ENCODE assay signal across 7 cellular contexts in genomic region chr7:27661776-27662489, GRCh38. TPM values are rescaled to one million over a fixed set of nuclear protein-coding genes. Genes with fewer than 3 reads are reported as not detected.
DNase-seq lines count a peak whose midpoint lies in the region; ATAC-seq and TF ChIP-seq lines count a peak whose summit lies in the region.

No MANE protein-coding gene starts in this region.

- H4K5ac ChIP-seq in IMR-90 (ENCODE audit: low read depth, low read length) (peak overlapping the region; percentile 3; the same call in 1 of the 2 replicates), mesendoderm (ENCODE audit: low read length) (no peak overlapping the region)

- POLR2A ChIA-PET in IMR-90 (lab: Charles Lee; ENCODE audit: unreplicated experiment): no interaction called here
- POLR2A ChIA-PET in activated CD4-positive, alpha-beta memory T cell treated with anti-CD3 and anti-CD28 coated beads for 36 hours (lab: Charles Lee): interaction anchor here (1.3 to 1.9 kb wide), 2 partner anchors 56 to 78 kb away, joined by 3 to 29 read pairs; partner anchors contain the start of gene TAX1BP1

- H2AFZ ChIP-seq in IMR-90 (replicated peaks; ENCODE audit: low read length, poor library complexity): peak overlapping the region; percentile 82

- H3K27me3 ChIP-seq in IMR-90 (ENCODE audit: control insufficient read depth, insufficient read depth, low read length) (no peaks in the 10 kb centered on the region), mesendoderm (ENCODE audit: insufficient read depth, low read length, poor library complexity) (no peaks in the 10 kb centered on the region), testis (no peaks in the 10 kb centered on the region)

- H2BK5ac ChIP-seq in IMR-90 (ENCODE audit: low read depth, low read length, poor library complexity, severe bottlenecking): peak overlapping the region; percentile 65
- H2BK5ac ChIP-seq in mesendoderm (ENCODE audit: low read length): no peak overlapping the region

- CTCF ChIA-PET in IMR-90 (lab: Yijun Ruan, JAX): no interaction called here
- CTCF ChIA-PET in activated CD4-positive, alpha-beta memory T cell treated with anti-CD3 and anti-CD28 coated beads for 36 hours (lab: Charles Lee): interaction anchor here (0.7 to 1.6 kb wide), 5 partner anchors 19 to 452 kb away, joined by 3 to 5 read pairs (median 4); no protein-coding TSS in a partner anchor

- peak; percentile 31 for TF ChIP-seq CTCF in GM13976 (IDR thresholded peaks at IDR 0.05; ENCODE audit: borderline replicate concordance, control extremely low read depth, extremely low read depth, insufficient read depth, missing control alignments)
- 0 out of 2 replicates have a peak, but pooled peaks have one; percentile 1 for TF ChIP-seq CTCF in IMR-90 (conservative IDR thresholded peaks at IDR 0.05; ENCODE audit: low read depth, low read length)
- no peak for TF ChIP-seq CTCF in endothelial cell (IDR thresholded peaks at IDR 0.05; ENCODE audit: unreplicated experiment)
- TF ChIP-seq CTCF in testis (IDR thresholded peaks at IDR 0.05): no peak

- H4K91ac ChIP-seq in IMR-90 (ENCODE audit: insufficient read depth, low read depth, low read length): peak overlapping the region; percentile 37; the same call in 1 of the 2 replicates

- H3K27ac ChIP-seq in IMR-90 (ENCODE audit: insufficient read depth, low read length) (peak overlapping the region; percentile 78), mesendoderm (ENCODE audit: low read depth, low read length) (peak overlapping the region; percentile 25), testis (peak overlapping the region; percentile 95 to 98)

- peak overlapping the region; percentile 5 for H3K18ac ChIP-seq in IMR-90 (ENCODE audit: low read depth, low read length)
- peak overlapping the region; percentile 85 for H3K18ac ChIP-seq in mesendoderm (ENCODE audit: low read length)

- TF ChIP-seq RAD21 in IMR-90 (IDR thresholded peaks at IDR 0.05; ENCODE audit: low read length): no peak

- H2BK20ac ChIP-seq in IMR-90 (ENCODE audit: low read depth, low read length): no peak overlapping the region

- no peaks in the 10 kb centered on the region for H4K20me1 ChIP-seq in IMR-90 (ENCODE audit: insufficient read depth, low read length)

- H3K4me1 Mint-ChIP-seq in activated CD4-positive, alpha-beta memory T cell treated with anti-CD3 and anti-CD28 coated beads for 36 hours (ENCODE audit: low read depth): peaks cover 14% of the 10 kb centered on the region
- peaks cover 4% of the 10 kb centered on the region for H3K4me1 Mint-ChIP-seq in endothelial cell (ENCODE audit: unreplicated experiment)

- H2BK120ac ChIP-seq in IMR-90 (ENCODE audit: low read depth, low read length): peak overlapping the region; percentile 36; the same call in 1 of the 2 replicates
- H2BK120ac ChIP-seq in mesendoderm (ENCODE audit: low read depth, low read length): no peak overlapping the region

- H3K14ac ChIP-seq in IMR-90 (replicated peaks; ENCODE audit: low read depth, low read length): peak overlapping the region; percentile 41

- no peaks in the 10 kb centered on the region for H3K36me3 Mint-ChIP-seq in activated CD4-positive, alpha-beta memory T cell treated with anti-CD3 and anti-CD28 coated beads for 36 hours
- no peaks in the 10 kb centered on the region for H3K36me3 Mint-ChIP-seq in endothelial cell (ENCODE audit: low read depth, unreplicated experiment)

- H2AK5ac ChIP-seq in IMR-90 (ENCODE audit: low read depth, low read length): peak overlapping the region; percentile 17; the same call in 1 of the 2 replicates
- no peak overlapping the region for H2AK5ac ChIP-seq in mesendoderm (ENCODE audit: low read length)

- H3K23ac ChIP-seq in IMR-90 (ENCODE audit: low read depth, low read length) (peak overlapping the region; percentile 63), mesendoderm (ENCODE audit: low read length) (peak overlapping the region; percentile 56)

- DNase-seq in GM13976 (ENCODE audit: low spot score): peak; percentile 47
- DNase-seq in IMR-90: peak; percentile 19
- peak; percentile 41 for DNase-seq in activated CD4-positive, alpha-beta memory T cell treated with anti-CD3 and anti-CD28 coated beads for 36 hours
- DNase-seq in endothelial cell (ENCODE audit: low spot score): no peak
- no peak for DNase-seq in mesendoderm
- peak; percentile 45 for DNase-seq in testis
- no peak for DNase-seq in COR-L47 (lab: John Stamatoyannopoulos, UW)

- H3K79me1 ChIP-seq in IMR-90 (ENCODE audit: low read depth in 1 of 2, low read length in 2 of 2) (peaks cover 23 to 24% of the 10 kb centered on the region in 2 experiments), mesendoderm (ENCODE audit: low read length) (peaks cover 1% of the 10 kb centered on the region)

- no peaks in the 10 kb centered on the region for H3K27me3 Mint-ChIP-seq in activated CD4-positive, alpha-beta memory T cell treated with anti-CD3 and anti-CD28 coated beads for 36 hours
- H3K27me3 Mint-ChIP-seq in endothelial cell (ENCODE audit: unreplicated experiment): no peaks in the 10 kb centered on the region

- H3K4me1 ChIP-seq in IMR-90 (ENCODE audit: control insufficient read depth, insufficient read depth, low read length) (no peaks in the 10 kb centered on the region), mesendoderm (ENCODE audit: control insufficient read depth, low read depth, low read length) (no peaks in the 10 kb centered on the region), testis (peaks cover 8% of the 10 kb centered on the region)

- dilution Hi-C loops in IMR-90 (cut with HindIII; ENCODE audit: low sequenced_read_pairs, unreplicated experiment): no loop called here

- H3K4me3 ChIP-seq in IMR-90 (ENCODE audit: insufficient read depth, low read depth, low read length): peak overlapping the region; percentile 71
- H3K4me3 ChIP-seq in mesendoderm (ENCODE audit: low read length): peak overlapping the region; percentile 81
- peak overlapping the region; percentile 91 to 93 for H3K4me3 ChIP-seq in testis

- no TSS peak for BruUV-seq in IMR-90 (replicated peaks; lab: Mats Ljungman, UMichigan)

- H3K79me2 ChIP-seq in mesendoderm (ENCODE audit: control insufficient read depth, insufficient read depth, low read length): no peaks in the 10 kb centered on the region

- peak overlapping the region; percentile 49 to 71; a peak in 3 of 4 replicates for H4K8ac ChIP-seq in IMR-90 (ENCODE audit: low read depth in 2 of 2, low read length in 2 of 2)
- H4K8ac ChIP-seq in mesendoderm (ENCODE audit: low read depth, low read length): no peak overlapping the region

- no peaks in the 10 kb centered on the region for H3K9me3 Mint-ChIP-seq in activated CD4-positive, alpha-beta memory T cell treated with anti-CD3 and anti-CD28 coated beads for 36 hours
- no peaks in the 10 kb centered on the region for H3K9me3 Mint-ChIP-seq in endothelial cell (ENCODE audit: unreplicated experiment)

- peak overlapping the region; percentile 38 for H2AK9ac ChIP-seq in IMR-90 (replicated peaks; ENCODE audit: low read depth, low read length, poor library complexity)

- ATAC-seq in IMR-90 (ENCODE audit: low read depth): no peak

- H3K4me2 ChIP-seq in IMR-90 (ENCODE audit: low read depth, low read length) (peak overlapping the region; percentile 95), mesendoderm (ENCODE audit: low read length) (peak overlapping the region; percentile 91)

- H3K4me3 Mint-ChIP-seq in activated CD4-positive, alpha-beta memory T cell treated with anti-CD3 and anti-CD28 coated beads for 36 hours: peak overlapping the region; percentile 76
- H3K4me3 Mint-ChIP-seq in endothelial cell (ENCODE audit: unreplicated experiment): peak overlapping the region; percentile 90

- 10% methylated on average over 2 of the region's 18 CpGs; no CpG with 5 or more reads in 1 of the 2 experiments for WGBS in IMR-90 (ENCODE audit: extremely low coverage in 2 of 2, insufficient read length in 1 of 2), 2 experiments
- WGBS in mesendoderm (ENCODE audit: extremely low coverage, insufficient coverage, low lambda C conversion rate): no CpG with 5 or more reads among the region's 18 CpGs
- WGBS in testis, 2 donors: 1 to 2% methylated on average over 10 to 18 of the region's 18 CpGs

- H3K9me3 ChIP-seq in IMR-90 (ENCODE audit: control insufficient read depth, insufficient read depth, low read length) (no peaks in the 10 kb centered on the region), testis (no peaks in the 10 kb centered on the region)

- TF ChIP-seq POLR2A in IMR-90 (IDR thresholded peaks at IDR 0.05; ENCODE audit: low read depth, low read length) (no peak), testis (IDR thresholded peaks at IDR 0.05) (no peak)

- peak overlapping the region; percentile 45 for H3K27ac Mint-ChIP-seq in activated CD4-positive, alpha-beta memory T cell treated with anti-CD3 and anti-CD28 coated beads for 36 hours
- H3K27ac Mint-ChIP-seq in endothelial cell (ENCODE audit: unreplicated experiment): peak overlapping the region; percentile 2

- H3K56ac ChIP-seq in IMR-90 (ENCODE audit: extremely low read depth, insufficient read depth, low read length) (peak overlapping the region; percentile 57), mesendoderm (ENCODE audit: low read length) (peak overlapping the region; percentile 95)

- H3K9me1 ChIP-seq in IMR-90 (ENCODE audit: insufficient read depth, low read length): 0 out of 2 replicates have a peak, but pooled peaks cover 3% of the 10 kb centered on the region

- H3K9ac ChIP-seq in IMR-90 (ENCODE audit: low read depth, low read length) (peak overlapping the region; percentile 87), mesendoderm (ENCODE audit: low read length) (peak overlapping the region; percentile 87)

- H2BK15ac ChIP-seq in IMR-90 (ENCODE audit: low read depth, low read length) (0 out of 3 replicates have a peak overlapping the region, but pooled peaks have one; percentile 28), mesendoderm (replicated peaks; ENCODE audit: low read depth) (no peak overlapping the region)

- H3K4ac ChIP-seq in IMR-90 (ENCODE audit: low read depth, low read length) (peak overlapping the region; percentile 57), mesendoderm (ENCODE audit: low read depth, low read length) (peak overlapping the region; percentile 5)

- intact Hi-C loops in IMR-90 (cut with micrococcal nuclease): loop anchor here (2.0 to 5.0 kb wide), 3 partner anchors 79 to 465 kb away; partner anchors contain the start of gene TAX1BP1
- intact Hi-C loops in activated CD4-positive, alpha-beta memory T cell treated with anti-CD3 and anti-CD28 coated beads for 36 hours (cut with micrococcal nuclease): loop anchor here (1.0 to 2.0 kb wide), 2 partner anchors 122 to 1799 kb away; no protein-coding TSS in a partner anchor
- intact Hi-C loops in testis (cut with DNase I; ENCODE audit: low total_unique reads): no loop called here

- H3K36me3 ChIP-seq in IMR-90 (ENCODE audit: control insufficient read depth, insufficient read depth, low read length) (no peaks in the 10 kb centered on the region), mesendoderm (ENCODE audit: control insufficient read depth, insufficient read depth, low read length) (no peaks in the 10 kb centered on the region), testis (ENCODE audit: low read depth, missing control alignments) (no peaks in the 10 kb centered on the region)

- in situ Hi-C loops in GM13976 (cut with MboI; ENCODE audit: low sequenced_read_pairs, unreplicated experiment) (no loop called here), IMR-90 (cut with MboI; ENCODE audit: low sequenced_read_pairs) (no loop called here)

RNA-seq across cellular contexts. Expression of gene HIBADH, which starts 0.8 kb away (rescaled TPM):
- total RNA-seq in IMR-90 (2012; rRNA removed): 36.6 and 45.5 TPM in 2 replicates
- 43.9 and 52.5 TPM in 2 replicates for polyA plus RNA-seq in IMR-90 (2012; rRNA removed)
- polyA plus RNA-seq in IMR-90 (2012; cell fraction: cytosol; rRNA removed): 19.4 and 29.9 TPM in 2 replicates
- 4.4 and 19.8 TPM in 2 replicates for polyA plus RNA-seq in IMR-90 (2012; cell fraction: nucleus; rRNA removed; ENCODE audit: low replicate concordance)
- total RNA-seq in activated CD4-positive, alpha-beta memory T cell treated with anti-CD3 and anti-CD28 coated beads for 36 hours: 10 to 100 TPM; 21.9 to 22.6 TPM
- total RNA-seq in endothelial cell (ENCODE audit: unreplicated experiment): 15.4 TPM
- 13.4 TPM for polyA plus RNA-seq in mesendoderm (2013, experiment 1 of 2)
- polyA plus RNA-seq in mesendoderm (2013, experiment 2 of 2): 13.7 TPM
- total RNA-seq in testis: 10 to 100 TPM; 69.9 to 77.4 TPM
- polyA plus RNA-seq in testis (ENCODE audit: insufficient read depth, low read depth, low replicate concordance): 49.8 TPM

Comparison
In these comparisons a context has a peak if more than half of its experiments do, and no peak if none do; other contexts are left out.
1. DNase-seq: peak in GM13976 (single experiment), IMR-90 (single experiment), activated CD4-positive, alpha-beta memory T cell treated with anti-CD3 and anti-CD28 coated beads for 36 hours (single experiment) and testis (single experiment); none in endothelial cell (single experiment), mesendoderm (single experiment) and COR-L47 (single experiment).
2. CTCF ChIP-seq: peak in GM13976 (single experiment) and IMR-90 (single experiment); none in endothelial cell (single experiment) and testis (0 of 3).
3. H3K27ac ChIP-seq: peak in every context shown above with its lines; median percentile 96 in testis; 78 in IMR-90; 25 in mesendoderm.
4. Peak in every context shown above with its lines, with median percentiles within 50 percentile points of each other: H3K4me3 ChIP-seq.